ENCODE assay signal across 8 cellular contexts in the genomic region with DNA sequence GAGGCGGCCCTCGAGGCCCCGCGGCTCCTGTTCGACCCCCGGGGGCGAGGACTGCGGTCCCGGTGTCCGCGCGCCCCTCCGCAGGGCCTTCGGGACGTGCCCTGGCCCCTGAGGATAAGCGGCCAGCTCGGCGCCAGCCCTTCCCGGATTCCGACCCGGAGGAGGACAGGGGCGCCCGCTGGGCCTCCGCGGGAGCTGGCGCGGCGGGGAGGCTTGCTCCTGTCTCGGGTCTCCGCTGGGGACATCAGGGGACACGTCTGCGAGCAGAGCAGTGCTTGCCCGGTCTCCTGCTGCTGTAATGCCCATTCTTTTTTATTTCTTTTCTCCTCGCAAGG. TPM values are rescaled to one million over a fixed set of nuclear protein-coding genes. Genes with fewer than 3 reads are reported as not detected.
DNase-seq lines count a peak whose midpoint lies in the region; ATAC-seq and FAIRE-seq lines count a peak whose summit lies in the region.

No MANE protein-coding gene starts in this region.

- H3K4me3 ChIP-seq in mesodermal cell (ENCODE audit: extremely low read depth, insufficient read depth, low read length, poor library complexity, severe bottlenecking): peak overlapping the region; percentile 60

- DNase-seq in COR-L47 (lab: John Stamatoyannopoulos, UW): peak; percentile 43
- peak; percentile 39 for DNase-seq in HTR-8/SVneo (ENCODE audit: insufficient read length, low spot score)
- DNase-seq in UCSD-AML1 (lab: John Stamatoyannopoulos, UW; ENCODE audit: unreplicated experiment): peak; percentile 70
- peak; percentile 64 for DNase-seq in ecto neural progenitor cell (ENCODE audit: low spot score)
- DNase-seq in NCI-H226: no peak

- H3K4me1 ChIP-seq in mesodermal cell (ENCODE audit: control insufficient read depth, insufficient read depth, low read length, poor library complexity, severe bottlenecking): peaks cover 4% of the 10 kb centered on the region

- peaks cover 20% of the 10 kb centered on the region for H3K4me1 Mint-ChIP-seq in stimulated activated memory B cell treated with anti-CD40 and anti-IgM and Interleukin-4, amounts not matched to agents 10 μg/mL and 1 μg/mL and 100 μg/mL, for 72 hours

- peak overlapping the region; percentile 94 for H3K27ac ChIP-seq in mesodermal cell (ENCODE audit: low read depth, low read length, severe bottlenecking)

- peak overlapping the region; percentile 26 for H3K27ac Mint-ChIP-seq in stimulated activated memory B cell treated with anti-CD40 and anti-IgM and Interleukin-4, amounts not matched to agents 10 μg/mL and 1 μg/mL and 100 μg/mL, for 72 hours

- FAIRE-seq in HTR-8/SVneo (lab: Jason Lieb, UNC): no peak

- no peaks in the 10 kb centered on the region for H3K9me3 Mint-ChIP-seq in stimulated activated memory B cell treated with anti-CD40 and anti-IgM and Interleukin-4, amounts not matched to agents 10 μg/mL and 1 μg/mL and 100 μg/mL, for 72 hours

- peak; percentile 16 for ATAC-seq in GM21423 (IDR thresholded peaks at IDR 0.05; ENCODE audit: unreplicated experiment)
- ATAC-seq in stimulated activated memory B cell treated with anti-CD40 and anti-IgM and Interleukin-4, amounts not matched to agents 10 μg/mL and 1 μg/mL and 100 μg/mL, for 72 hours: peak; percentile 49

- no peaks in the 10 kb centered on the region for H3K36me3 ChIP-seq in mesodermal cell (ENCODE audit: control insufficient read depth, insufficient read depth, low read length)

- H3K27me3 Mint-ChIP-seq in stimulated activated memory B cell treated with anti-CD40 and anti-IgM and Interleukin-4, amounts not matched to agents 10 μg/mL and 1 μg/mL and 100 μg/mL, for 72 hours: no peaks in the 10 kb centered on the region

- 0 to 1% methylated on average over 26 to 30 of the region's 34 CpGs for WGBS in mesodermal cell (ENCODE audit: insufficient coverage in 2 of 2), 2 experiments

- no peaks in the 10 kb centered on the region for H3K9me3 ChIP-seq in mesodermal cell (ENCODE audit: control insufficient read depth, low read length)

- no peaks in the 10 kb centered on the region for H3K36me3 Mint-ChIP-seq in stimulated activated memory B cell treated with anti-CD40 and anti-IgM and Interleukin-4, amounts not matched to agents 10 μg/mL and 1 μg/mL and 100 μg/mL, for 72 hours

- H3K4me3 Mint-ChIP-seq in stimulated activated memory B cell treated with anti-CD40 and anti-IgM and Interleukin-4, amounts not matched to agents 10 μg/mL and 1 μg/mL and 100 μg/mL, for 72 hours: peak overlapping the region; percentile 71

RNA-seq across cellular contexts. Expression of a gene that starts 0.8 kb away (rescaled TPM):
- polyA plus RNA-seq in mesodermal cell (2013, experiment 1 of 2): 10.9 TPM
- polyA plus RNA-seq in mesodermal cell (2013, experiment 2 of 2): 10.6 TPM

RNA-seq across cellular contexts. Expression of a gene that starts 38.9 kb away (rescaled TPM):
- polyA plus RNA-seq in mesodermal cell (2013, experiment 1 of 2): 60.8 TPM
- 66.8 TPM for polyA plus RNA-seq in mesodermal cell (2013, experiment 2 of 2)
